9 cellular contexts compared by ENCODE assay signal in the genomic region with DNA sequence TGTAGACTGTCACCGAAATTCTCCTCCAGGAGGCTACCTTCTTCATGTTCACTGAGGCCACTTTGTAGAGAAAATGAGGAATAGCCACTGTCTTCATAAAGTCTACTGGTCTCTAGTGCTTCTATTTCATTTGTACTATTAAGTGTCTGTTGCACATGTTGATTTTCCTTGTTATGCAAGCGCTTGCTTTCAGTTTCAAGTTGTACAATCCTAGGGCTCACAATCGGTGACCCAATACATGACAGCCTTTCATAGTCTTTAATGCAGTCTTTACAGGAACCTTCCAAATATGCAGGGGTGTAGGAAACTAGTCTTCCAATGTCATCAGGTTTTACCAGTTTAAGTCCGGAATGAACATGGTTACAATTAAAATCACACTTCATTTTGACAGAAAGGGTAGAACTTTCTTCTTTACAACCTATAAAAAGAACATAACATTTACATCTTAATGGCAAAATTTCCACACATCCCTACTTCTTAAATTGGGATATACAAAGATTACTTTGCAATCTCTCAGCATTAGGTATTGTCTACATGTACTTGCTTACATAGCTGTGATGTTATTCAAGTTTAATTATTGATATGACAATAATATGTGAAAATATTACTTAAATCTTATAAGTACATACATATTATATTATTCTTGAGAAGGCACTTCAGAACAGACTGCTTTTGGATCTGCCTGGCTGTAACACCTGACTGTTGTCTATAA. TPM values are rescaled to one million over a fixed set of nuclear protein-coding genes. Genes with fewer than 3 reads are reported as not detected.
A peak's percentile ranks its signal among the peaks of the same experiment; 100 is the strongest.
DNase-seq lines count a peak whose midpoint lies in the region; ATAC-seq lines count a peak whose summit lies in the region.
"Had no signal": no experiment of that assay in that cellular context is flagged by ENCODE, and none has a peak within 500 bp of the region (broad histone marks: within the 10 kb centered on the region; RNA-seq: fewer than 3 reads in every experiment).

No MANE protein-coding gene starts in this region.

- H3K4me1 Mint-ChIP-seq in activated naive CD8-positive, alpha-beta T cell (ENCODE audit: low read depth): peaks cover 36% of the 10 kb centered on the region

- no peak for DNase-seq in trophoblast cell
- DNase-seq in kidney tubule cell (ENCODE audit: low spot score): no peak
- no peak for DNase-seq in COLO829 (ENCODE audit: low spot score)
- DNase-seq in kidney glomerular epithelial cell (lab: John Stamatoyannopoulos, UW): no peak
- DNase-seq: activated effector memory CD4-positive, alpha-beta T cell treated with anti-CD3 and anti-CD28 coated beads, Interleukin-2, amount 50 U/mL, for 16 hours; RPMI8226 had no signal

- H3K27me3 Mint-ChIP-seq in activated naive CD8-positive, alpha-beta T cell: no peaks in the 10 kb centered on the region

- no peak overlapping the region for H3K23ac ChIP-seq in trophoblast cell (ENCODE audit: low read length)

- H3K9me3 Mint-ChIP-seq in activated naive CD8-positive, alpha-beta T cell (ENCODE audit: low read depth): peaks cover 4% of the 10 kb centered on the region

- no peaks in the 10 kb centered on the region for H3K79me1 ChIP-seq in trophoblast cell (ENCODE audit: low read length)

- H3K36me3 Mint-ChIP-seq in activated naive CD8-positive, alpha-beta T cell: peaks cover 22% of the 10 kb centered on the region

- H2BK120ac ChIP-seq in trophoblast cell (ENCODE audit: insufficient read depth, low read length, poor library complexity): no peak overlapping the region

- H3K9ac ChIP-seq in trophoblast cell (ENCODE audit: low read length): no peak overlapping the region

- no peak overlapping the region for H3K27ac Mint-ChIP-seq in activated naive CD8-positive, alpha-beta T cell

- H3K9me3 ChIP-seq in trophoblast cell (ENCODE audit: insufficient read depth, low read depth, low read length): no peaks in the 10 kb centered on the region

- H4K91ac ChIP-seq in trophoblast cell (ENCODE audit: low read depth, low read length): no peak overlapping the region

- no peak overlapping the region for H2BK5ac ChIP-seq in trophoblast cell (ENCODE audit: low read depth, low read length, poor library complexity)

- no peak overlapping the region for H2AK5ac ChIP-seq in trophoblast cell (ENCODE audit: low read length)

- peak overlapping the region; percentile 52 for H3K4ac ChIP-seq in trophoblast cell (ENCODE audit: low read depth, low read length)

- H3K4me2 ChIP-seq in trophoblast cell (ENCODE audit: low read length): no peak overlapping the region

- H3K4me1 ChIP-seq in trophoblast cell (ENCODE audit: control insufficient read depth in 1 of 2, insufficient read depth in 2 of 2, low read length in 2 of 2): peaks cover 0 to 2% of the 10 kb centered on the region in 2 experiments

- H3K36me3 ChIP-seq in trophoblast cell (ENCODE audit: control insufficient read depth in 1 of 2, insufficient read depth in 2 of 2, low read length in 2 of 2): peaks cover 2 to 13% of the 10 kb centered on the region in 2 experiments

- no peak overlapping the region for H2AFZ ChIP-seq in trophoblast cell (ENCODE audit: insufficient read depth, low read length, poor library complexity)

- no peak overlapping the region for H3K14ac ChIP-seq in trophoblast cell (ENCODE audit: low read length)

- no peak overlapping the region for H4K12ac ChIP-seq in trophoblast cell (ENCODE audit: low read depth, low read length)

- H3K27me3 ChIP-seq in trophoblast cell (ENCODE audit: insufficient read depth, low read length): no peaks in the 10 kb centered on the region

- no CpG with 5 or more reads among the region's 4 CpGs for WGBS in trophoblast cell (ENCODE audit: extremely low coverage, insufficient coverage, insufficient read length)

- no peak overlapping the region for H3K4me3 ChIP-seq in trophoblast cell (ENCODE audit: low read depth, low read length)

- no peak overlapping the region for H4K8ac ChIP-seq in trophoblast cell (ENCODE audit: low read depth, low read length)

- H3K18ac ChIP-seq in trophoblast cell (ENCODE audit: low read length): no peak overlapping the region

- H3K27ac ChIP-seq in trophoblast cell (ENCODE audit: low read depth, low read length): no peak overlapping the region

- peak overlapping the region; percentile 28 for H3K4me3 Mint-ChIP-seq in activated naive CD8-positive, alpha-beta T cell

- H2BK12ac ChIP-seq in trophoblast cell (ENCODE audit: low read length): no peak overlapping the region

- H3K79me2 ChIP-seq in trophoblast cell (ENCODE audit: control insufficient read depth, insufficient read depth, low read length, poor library complexity): peaks cover 4% of the 10 kb centered on the region

- ATAC-seq in GM18909 (IDR thresholded peaks at IDR 0.05; ENCODE audit: poor library complexity, unreplicated experiment) (peak; percentile 57), HG03159 (IDR thresholded peaks at IDR 0.05; ENCODE audit: unreplicated experiment) (peak; percentile 59)

RNA-seq across cellular contexts. Expression of a gene that starts 7.5 kb away (rescaled TPM):
- 15.0 and 15.4 TPM in 2 replicates for polyA plus RNA-seq in trophoblast cell (2013)

RNA-seq across cellular contexts. Expression of a gene that starts 27.1 kb away (rescaled TPM):
- 13.4 and 13.6 TPM in 2 replicates for polyA plus RNA-seq in trophoblast cell (2013)
